Comparison of ENCODE assay signal across 8 cellular contexts in the genomic region with DNA sequence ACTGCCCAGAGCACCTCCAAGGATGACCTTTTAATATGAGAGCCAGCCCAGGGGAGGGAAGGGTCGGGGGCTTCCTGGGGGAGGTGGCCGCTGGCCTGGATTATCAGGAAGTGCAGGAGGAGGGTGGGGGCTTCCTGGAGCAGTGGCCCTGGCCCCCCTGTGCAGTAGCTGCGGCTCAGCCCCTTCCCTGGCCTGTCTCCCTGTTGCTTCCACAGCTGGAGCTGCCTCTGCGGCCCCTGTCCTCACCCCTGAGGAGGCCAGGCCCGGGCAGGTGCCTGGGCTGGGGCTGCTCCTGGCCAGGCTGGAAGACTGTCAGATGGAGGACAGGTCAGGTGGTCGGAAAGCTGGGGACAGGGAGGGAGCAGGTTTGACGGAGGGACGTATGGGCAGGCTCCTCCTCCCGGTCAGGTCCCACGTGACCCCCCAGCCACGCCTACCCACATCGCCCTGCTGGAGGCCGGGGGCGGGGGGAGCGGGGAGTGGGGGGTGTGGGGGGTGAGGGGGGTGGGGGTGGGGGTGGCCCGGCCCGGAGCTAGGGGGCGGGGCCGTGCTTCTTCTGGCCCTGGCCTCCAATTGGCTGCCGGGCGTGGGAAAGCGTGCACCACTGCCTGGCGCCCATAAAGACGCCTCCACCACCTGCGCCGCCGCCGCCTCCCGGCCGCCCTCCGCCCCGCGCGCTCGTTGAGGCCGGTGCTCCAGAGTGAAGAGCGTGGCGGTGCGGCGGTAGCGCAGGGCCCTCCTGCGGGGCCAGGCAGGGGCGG. TPM values are rescaled to one million over a fixed set of nuclear protein-coding genes. Genes with fewer than 3 reads are reported as not detected.
DNase-seq lines count a peak whose midpoint lies in the region; ATAC-seq lines count a peak whose summit lies in the region.

No MANE protein-coding gene starts in this region.

- DNase-seq in C1 segment of cervical spinal cord (lab: John Stamatoyannopoulos, UW) (peak in 12 of 14 donors; percentile 19 to 79 (median 52)), NOMO-1 treated with dmso at 0.1 percent for 144 hours (lab: John Stamatoyannopoulos, UW; ENCODE audit: unreplicated experiment) (peak; percentile 86), activated T-cell treated with anti-CD3 and anti-CD28 coated beads for 24 hours (ENCODE audit: low read depth) (peak; percentile 78), epithelial cell of prostate (ENCODE audit: low read depth, low spot score) (peak; percentile 3), mucosa of gallbladder (ENCODE audit: low spot score) (peak; percentile 92)
- DNase-seq in stimulated activated CD8-positive, alpha-beta memory T cell treated with anti-CD3 and anti-CD28 coated beads, Interleukin-7, amount 100 ng/mL, for 24 hours (ENCODE audit: low read depth) = peak; percentile 71

- ATAC-seq in GM19351 (IDR thresholded peaks at IDR 0.05; ENCODE audit: unreplicated experiment) (peak; percentile 35), HG03571 (IDR thresholded peaks at IDR 0.05; ENCODE audit: unreplicated experiment) (peak; percentile 36)

- peak overlapping the region; percentile 85 for H3K27ac ChIP-seq in epithelial cell of prostate

RNA-seq across cellular contexts. Expression of a gene that starts 10.2 kb away (rescaled TPM):
- 231 TPM for total RNA-seq in mucosa of gallbladder

RNA-seq across cellular contexts. Expression of a gene that starts 15.9 kb away (rescaled TPM):
- total RNA-seq in mucosa of gallbladder = 0.20 TPM

RNA-seq across cellular contexts. Expression of a gene that starts 19.5 kb away (rescaled TPM):
- 39.9 TPM for total RNA-seq in mucosa of gallbladder

RNA-seq across cellular contexts. Expression of a gene that starts 40.6 kb away (rescaled TPM):
- total RNA-seq in mucosa of gallbladder = 133 TPM

Comparison
In these comparisons a context has a peak if more than half of its experiments do, and no peak if none do; other contexts are left out.
1. Peak in every context shown above with its lines: DNase-seq, ATAC-seq and H3K27ac ChIP-seq.
2. DNase-seq: peak in every context shown above with its lines; median percentile 92 in mucosa of gallbladder; 86 in NOMO-1 treated with dmso at 0.1 percent for 144 hours; 78 in activated T-cell treated with anti-CD3 and anti-CD28 coated beads for 24 hours; 71 in stimulated activated CD8-positive, alpha-beta memory T cell treated with anti-CD3 and anti-CD28 coated beads, Interleukin-7, amount 100 ng/mL, for 24 hours; 52 in C1 segment of cervical spinal cord; 3 in epithelial cell of prostate.